8 cellular contexts compared by ENCODE assay signal in the genomic region with DNA sequence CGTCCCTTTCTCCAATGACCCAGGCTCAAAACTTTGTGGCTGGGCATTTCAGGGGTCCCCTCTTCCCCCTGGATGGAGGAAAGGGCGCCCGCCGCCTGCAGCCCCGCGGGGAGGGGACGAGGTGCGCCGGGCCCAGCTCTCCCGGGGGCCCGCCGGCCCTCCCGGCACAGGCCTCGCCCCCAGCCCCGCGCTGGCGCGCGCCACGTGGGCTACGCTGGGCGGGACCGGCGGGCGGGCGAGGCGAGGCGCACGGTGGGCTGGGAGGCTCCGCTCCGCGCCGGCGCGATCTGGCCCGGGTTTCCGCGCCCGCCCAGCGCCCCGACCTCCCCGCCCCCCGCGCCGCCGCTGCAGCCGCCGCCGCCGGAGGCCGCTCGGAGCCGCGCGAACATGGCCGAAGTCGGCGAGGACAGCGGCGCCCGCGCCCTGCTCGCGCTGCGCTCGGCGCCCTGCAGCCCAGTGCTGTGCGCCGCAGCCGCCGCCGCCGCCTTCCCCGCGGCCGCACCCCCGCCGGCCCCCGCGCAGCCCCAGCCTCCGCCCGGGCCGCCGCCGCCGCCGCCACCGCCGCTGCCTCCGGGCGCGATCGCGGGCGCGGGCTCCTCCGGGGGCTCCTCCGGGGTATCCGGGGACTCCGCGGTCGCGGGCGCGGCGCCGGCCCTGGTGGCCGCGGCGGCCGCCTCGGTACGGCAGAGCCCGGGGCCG. TPM values are rescaled to one million over a fixed set of nuclear protein-coding genes. Genes with fewer than 3 reads are reported as not detected.
A peak's percentile ranks its signal among the peaks of the same experiment; 100 is the strongest.
DNase-seq lines count a peak whose midpoint lies in the region; ATAC-seq and TF ChIP-seq lines count a peak whose summit lies in the region.

A gene (plus strand): TSS at position 374 of the 699 bp plus-strand sequence. CDS start 14 bp downstream, at position 388.

- H3K4me2 ChIP-seq in osteoblast (ENCODE audit: insufficient read depth, low read length): peak within 1 kb of the TSS; percentile 95

- no peaks in the 10 kb centered on the region for H3K9me3 ChIP-seq in SK-N-MC (ENCODE audit: low read depth, low read length)
- H3K9me3 ChIP-seq in osteoblast (ENCODE audit: low read depth, low read length): no peaks in the 10 kb centered on the region
- H3K9me3 ChIP-seq in testis: no peaks in the 10 kb centered on the region

- H3K4me1 ChIP-seq in osteoblast (ENCODE audit: insufficient read depth, low read length) (peaks cover 10% of the 10 kb centered on the region), testis (peaks cover 13% of the 10 kb centered on the region)

- H3K27me3 ChIP-seq in osteoblast (ENCODE audit: insufficient read depth, low read length): no peaks in the 10 kb centered on the region
- H3K27me3 ChIP-seq in testis: no peaks in the 10 kb centered on the region

- TF ChIP-seq CTCF in osteoblast (IDR thresholded peaks at IDR 0.05; ENCODE audit: extremely low read depth, low read depth, low read length) (no peak), testis (IDR thresholded peaks at IDR 0.05) (peak in 1 of 3 experiments; percentile 14)

- WGBS in testis, 2 donors: 1 to 2% methylated on average over 6 to 16 of the region's 115 CpGs

- intact Hi-C loops in testis (cut with DNase I; ENCODE audit: low total_unique reads): loop anchor here (5.0 to 10.0 kb wide), 2 partner anchors 40 to 63 kb away; no protein-coding TSS in a partner anchor

- H3K4me3 ChIP-seq in SK-N-MC (peak within 1 kb of the TSS; percentile 92), osteoblast (ENCODE audit: insufficient read depth, low read length) (peak within 1 kb of the TSS; percentile 86), testis (peak within 1 kb of the TSS; percentile 80 to 93)

- ATAC-seq in GM21576 (IDR thresholded peaks at IDR 0.05; ENCODE audit: unreplicated experiment): peak; percentile 54

- H3K27ac ChIP-seq in SK-N-MC: peak within 1 kb of the TSS; percentile 91
- H3K27ac ChIP-seq in osteoblast (ENCODE audit: low read depth, low read length): peak within 1 kb of the TSS; percentile 86
- peak within 1 kb of the TSS; percentile 92 to 95 for H3K27ac ChIP-seq in testis

- H4K20me1 ChIP-seq in osteoblast (ENCODE audit: insufficient read depth, low read length): peaks cover 21% of the 10 kb centered on the region

- peak within 1 kb of the TSS; percentile 97 for H3K9ac ChIP-seq in SK-N-MC (ENCODE audit: insufficient read length)

- H3K79me2 ChIP-seq in osteoblast (ENCODE audit: insufficient read depth, low read length): peaks cover 44% of the 10 kb centered on the region

- peak within 1 kb of the TSS; percentile 72 for H2AFZ ChIP-seq in osteoblast (ENCODE audit: low read length)

- TF ChIP-seq POLR2A in testis (IDR thresholded peaks at IDR 0.05): no peak

- H3K36me3 ChIP-seq in SK-N-MC (ENCODE audit: insufficient read depth, low read length) (peaks cover 15% of the 10 kb centered on the region), osteoblast (ENCODE audit: insufficient read depth, low read length) (no peaks in the 10 kb centered on the region), testis (ENCODE audit: low read depth, missing control alignments) (no peaks in the 10 kb centered on the region)

- DNase-seq in DMS79 (lab: John Stamatoyannopoulos, UW) (peak; percentile 21), KG1 (lab: John Stamatoyannopoulos, UW) (peak; percentile 43), SK-N-MC (ENCODE audit: low read depth, low spot score) (no peak), glomerular endothelial cell (ENCODE audit: extremely low read depth, low read depth, low spot score) (no peak), osteoblast (ENCODE audit: insufficient read length, low spot score, missing footprints) (peak; percentile 97), testis (peak; percentile 70)
- DNase-seq in activated naive CD4-positive, alpha-beta T cell treated with anti-CD3 and anti-CD28 coated beads, Interleukin-2, amount 50 U/mL, for 16 hours: peak; percentile 87

RNA-seq across cellular contexts. Expression of the gene that starts here (rescaled TPM):
- total RNA-seq in glomerular endothelial cell: 50.8 and 56.3 TPM in 2 replicates
- total RNA-seq in osteoblast: 26.2 and 31.8 TPM in 2 replicates
- total RNA-seq in testis: 10 to 100 TPM; 56.7 to 65.2 TPM
- 21.9 TPM for polyA plus RNA-seq in testis (ENCODE audit: insufficient read depth, low read depth, low replicate concordance)

Comparison
In these comparisons a context has a peak if more than half of its experiments do, and no peak if none do; other contexts are left out.
1. DNase-seq: peak in DMS79 (single experiment), KG1 (single experiment), activated naive CD4-positive, alpha-beta T cell treated with anti-CD3 and anti-CD28 coated beads, Interleukin-2, amount 50 U/mL, for 16 hours (single experiment), osteoblast (single experiment) and testis (single experiment); none in SK-N-MC (single experiment) and glomerular endothelial cell (single experiment).
2. Peak in every context shown above with its lines, with median percentiles within 50 percentile points of each other: H3K27ac ChIP-seq and H3K4me3 ChIP-seq.